Comparison of ENCODE assay signal across 11 cellular contexts in the genomic region with DNA sequence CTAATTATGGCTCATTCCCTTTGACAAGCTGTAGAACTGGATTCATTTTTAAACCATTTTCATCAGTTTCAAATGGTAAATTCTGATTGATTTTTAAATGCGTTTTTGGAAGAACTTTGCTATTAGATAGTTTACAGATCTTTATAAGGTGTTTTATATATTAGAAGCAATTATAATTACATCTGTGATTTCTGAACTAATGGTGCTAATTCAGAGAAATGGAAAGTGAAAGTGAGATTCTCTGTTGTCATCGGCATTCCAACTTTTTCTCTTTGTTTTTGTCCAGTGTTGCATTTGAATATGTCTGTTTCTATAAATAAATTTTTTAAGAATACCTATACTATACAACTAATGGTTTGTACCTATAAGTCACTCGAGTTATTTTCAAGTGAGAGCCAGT.
DNase-seq lines count a peak whose midpoint lies in the region; ATAC-seq and TF ChIP-seq lines count a peak whose summit lies in the region.
"Had no signal": no experiment of that assay in that cellular context is flagged by ENCODE, and none has a peak within 500 bp of the region (broad histone marks: within the 10 kb centered on the region; RNA-seq: fewer than 3 reads in every experiment).

No MANE protein-coding gene starts in this region.

- peak overlapping the region; percentile 52 for H3K4me3 Mint-ChIP-seq in activated naive CD4-positive, alpha-beta T cell treated with anti-CD3 and anti-CD28 coated beads for 36 hours
- H3K4me3 Mint-ChIP-seq in activated naive CD8-positive, alpha-beta T cell treated with anti-CD3 and anti-CD28 coated beads, Interleukin-2, amount 50 U/mL, for 24 hours = peak overlapping the region; percentile 55

- H2BK120ac ChIP-seq in mesendoderm (ENCODE audit: low read depth, low read length) = no peak overlapping the region

- H3K4me2 ChIP-seq in mesendoderm (ENCODE audit: low read length) = no peak overlapping the region

- H3K4me1 ChIP-seq in thoracic aorta (ENCODE audit: control insufficient read depth in 1 of 2, low read depth in 2 of 2) (peaks cover 12 to 39% of the 10 kb centered on the region in 2 donors), aorta (ENCODE audit: control insufficient read depth in 1 of 2, insufficient read depth in 2 of 2, low read length in 2 of 2) (peaks cover 0 to 3% of the 10 kb centered on the region in 2 donors), mesendoderm (ENCODE audit: control insufficient read depth, low read depth, low read length) (no peaks in the 10 kb centered on the region)

- H3K79me2 ChIP-seq in mesendoderm (ENCODE audit: control insufficient read depth, insufficient read depth, low read length) = no peaks in the 10 kb centered on the region

- H2AK5ac ChIP-seq in mesendoderm (ENCODE audit: low read length) = no peak overlapping the region

- intact Hi-C loops in activated naive CD4-positive, alpha-beta T cell treated with anti-CD3 and anti-CD28 coated beads for 36 hours (cut with micrococcal nuclease) = no loop called here
- intact Hi-C loops in aorta (cut with DNase I) = no loop called here

- peaks cover 17% of the 10 kb centered on the region for H3K4me1 Mint-ChIP-seq in activated naive CD4-positive, alpha-beta T cell treated with anti-CD3 and anti-CD28 coated beads for 36 hours (ENCODE audit: low read depth)
- peaks cover 17% of the 10 kb centered on the region for H3K4me1 Mint-ChIP-seq in activated naive CD8-positive, alpha-beta T cell treated with anti-CD3 and anti-CD28 coated beads, Interleukin-2, amount 50 U/mL, for 24 hours

- no peak for TF ChIP-seq CTCF in thoracic aorta (IDR thresholded peaks at IDR 0.05)

- H3K4me3 ChIP-seq in thoracic aorta (peak overlapping the region; percentile 63), aorta (ENCODE audit: low read length in 2 of 2) (peak overlapping the region in 1 of 2 donors; percentile 1), mesendoderm (ENCODE audit: low read length) (no peak overlapping the region)
- H3K4me3 ChIP-seq: cardiac muscle cell, lung had no signal

- H2BK15ac ChIP-seq in mesendoderm (replicated peaks; ENCODE audit: low read depth) = no peak overlapping the region

- WGBS in aorta, 2 donors = 24 to 25% methylated on average over 3 of the region's 3 CpGs
- WGBS in mesendoderm (ENCODE audit: extremely low coverage, insufficient coverage, low lambda C conversion rate) = 100% methylated on average over 1 of the region's 3 CpGs

- H3K27ac ChIP-seq in thoracic aorta (peak overlapping the region in 1 of 2 donors; percentile 58), aorta (ENCODE audit: low read depth in 1 of 2, low read length in 2 of 2) (no peak overlapping the region), mesendoderm (ENCODE audit: low read depth, low read length) (no peak overlapping the region)
- H3K27ac ChIP-seq: cardiac muscle cell had no signal

- peak overlapping the region; percentile 52 for H3K27ac Mint-ChIP-seq in activated naive CD4-positive, alpha-beta T cell treated with anti-CD3 and anti-CD28 coated beads for 36 hours
- peak overlapping the region; percentile 54 for H3K27ac Mint-ChIP-seq in activated naive CD8-positive, alpha-beta T cell treated with anti-CD3 and anti-CD28 coated beads, Interleukin-2, amount 50 U/mL, for 24 hours

- no peaks in the 10 kb centered on the region for H3K9me3 ChIP-seq in thoracic aorta
- H3K9me3 ChIP-seq in aorta (ENCODE audit: control insufficient read depth, low read length) = no peaks in the 10 kb centered on the region

- no peak overlapping the region for H4K8ac ChIP-seq in mesendoderm (ENCODE audit: low read depth, low read length)

- no peak overlapping the region for H3K56ac ChIP-seq in mesendoderm (ENCODE audit: low read length)

- no peaks in the 10 kb centered on the region for H3K79me1 ChIP-seq in mesendoderm (ENCODE audit: low read length)

- H3K23ac ChIP-seq in mesendoderm (ENCODE audit: low read length) = no peak overlapping the region

- no peak overlapping the region for H3K9ac ChIP-seq in mesendoderm (ENCODE audit: low read length)

- no peak overlapping the region for H4K5ac ChIP-seq in mesendoderm (ENCODE audit: low read length)

- no peaks in the 10 kb centered on the region for H3K9me3 Mint-ChIP-seq in activated naive CD4-positive, alpha-beta T cell treated with anti-CD3 and anti-CD28 coated beads for 36 hours
- H3K9me3 Mint-ChIP-seq in activated naive CD8-positive, alpha-beta T cell treated with anti-CD3 and anti-CD28 coated beads, Interleukin-2, amount 50 U/mL, for 24 hours = no peaks in the 10 kb centered on the region

- DNase-seq in activated naive CD4-positive, alpha-beta T cell treated with anti-CD3 and anti-CD28 coated beads for 36 hours = no peak
- DNase-seq in activated naive CD4-positive, alpha-beta T cell (lab: John Stamatoyannopoulos, UW) = no peak
- no peak for DNase-seq in activated naive CD8-positive, alpha-beta T cell treated with anti-CD3 and anti-CD28 coated beads, Interleukin-2, amount 50 U/mL, for 24 hours
- DNase-seq in lung microvascular endothelial cell (ENCODE audit: low read depth in 2 of 2) (peak; percentile 45 to 59), thoracic aorta (ENCODE audit: low spot score) (no peak), aorta (no peak), mesendoderm (no peak), NCI-H1417 (lab: John Stamatoyannopoulos, UW) (no peak)
- DNase-seq: T-helper 9 cell had no signal

- H3K36me3 Mint-ChIP-seq in activated naive CD4-positive, alpha-beta T cell treated with anti-CD3 and anti-CD28 coated beads for 36 hours (ENCODE audit: low read depth) = peaks cover 5% of the 10 kb centered on the region
- H3K36me3 Mint-ChIP-seq in activated naive CD8-positive, alpha-beta T cell treated with anti-CD3 and anti-CD28 coated beads, Interleukin-2, amount 50 U/mL, for 24 hours (ENCODE audit: low read depth) = peaks cover 5% of the 10 kb centered on the region

- H3K27me3 Mint-ChIP-seq in activated naive CD4-positive, alpha-beta T cell treated with anti-CD3 and anti-CD28 coated beads for 36 hours (ENCODE audit: low read depth) = no peaks in the 10 kb centered on the region
- no peaks in the 10 kb centered on the region for H3K27me3 Mint-ChIP-seq in activated naive CD8-positive, alpha-beta T cell treated with anti-CD3 and anti-CD28 coated beads, Interleukin-2, amount 50 U/mL, for 24 hours

- H3K18ac ChIP-seq in mesendoderm (ENCODE audit: low read length) = no peak overlapping the region

- CTCF ChIA-PET in activated naive CD4-positive, alpha-beta T cell treated with anti-CD3 and anti-CD28 coated beads for 36 hours (lab: Charles Lee) = interaction anchor here (1.7 to 4.2 kb wide), 2 partner anchors 9 to 13 kb away, joined by 9 to 27 read pairs; no protein-coding TSS in a partner anchor

- H3K27me3 ChIP-seq in thoracic aorta (replicated peaks; ENCODE audit: insufficient read depth) = no peaks in the 10 kb centered on the region
- H3K27me3 ChIP-seq in aorta (ENCODE audit: control insufficient read depth in 1 of 2, insufficient read depth in 2 of 2, low read length in 1 of 2) = no peaks in the 10 kb centered on the region
- no peaks in the 10 kb centered on the region for H3K27me3 ChIP-seq in mesendoderm (ENCODE audit: insufficient read depth, low read length, poor library complexity)
- H3K27me3 ChIP-seq: cardiac muscle cell had no signal

- H3K4ac ChIP-seq in mesendoderm (ENCODE audit: low read depth, low read length) = no peak overlapping the region

- no peaks in the 10 kb centered on the region for H3K36me3 ChIP-seq in thoracic aorta
- no peaks in the 10 kb centered on the region for H3K36me3 ChIP-seq in aorta (ENCODE audit: control insufficient read depth in 1 of 2, insufficient read depth in 2 of 2, low read length in 1 of 2)
- peaks cover 5% of the 10 kb centered on the region for H3K36me3 ChIP-seq in mesendoderm (ENCODE audit: control insufficient read depth, insufficient read depth, low read length)
- H3K36me3 ChIP-seq: cardiac muscle cell had no signal

- H2BK5ac ChIP-seq in mesendoderm (ENCODE audit: low read length) = no peak overlapping the region

- no peak for ATAC-seq in activated naive CD8-positive, alpha-beta T cell treated with anti-CD3 and anti-CD28 coated beads, Interleukin-2, amount 50 U/mL, for 24 hours
- ATAC-seq in thoracic aorta (ENCODE audit: insufficient number of reproducible peaks, low FRiP score, low read depth) (no peak), aorta (ENCODE audit: low FRiP score) (no peak)

Comparison
In these comparisons a context has a peak if more than half of its experiments do, and no peak if none do; other contexts are left out.
1. DNase-seq: peak in lung microvascular endothelial cell (2 of 2); none in activated naive CD4-positive, alpha-beta T cell treated with anti-CD3 and anti-CD28 coated beads for 36 hours (single experiment), activated naive CD4-positive, alpha-beta T cell (0 of 4), activated naive CD8-positive, alpha-beta T cell treated with anti-CD3 and anti-CD28 coated beads, Interleukin-2, amount 50 U/mL, for 24 hours (single experiment), thoracic aorta (single experiment), aorta (0 of 2), mesendoderm (single experiment) and NCI-H1417 (0 of 3).